Comparison of ENCODE assay signal across 28 cellular contexts in genomic region chr1:200505257-200505656, GRCh38.
"Had no signal": no experiment of that assay in that cellular context is flagged by ENCODE, and none has a peak within 500 bp of the region (broad histone marks: within the 10 kb centered on the region; RNA-seq: fewer than 3 reads in every experiment).

No MANE protein-coding gene starts in this region.

- H3K27ac Mint-ChIP-seq: natural killer cell treated with Interleukin-12 subunit alpha and Interleukin-12 subunit beta and Interleukin-15 and Interleukin-18, amount 100 ng/mL, for 72 hours; neural progenitor cell; progenitor cell of endocrine pancreas; stimulated activated effector memory CD8-positive, alpha-beta T cell treated with anti-CD3 and anti-CD28 coated beads, Interleukin-12 subunit alpha, Interleukin-12 subunit beta, amount 100 ng/mL, for 72 hours; stimulated activated naive B cell treated with anti-CD40 and anti-IgM and Interleukin-4, amounts not matched to agents 10 μg/mL and 1 μg/mL and 100 μg/mL, for 72 hours had no signal

- H3K79me2 ChIP-seq: parathyroid adenoma had no signal

- H3K36me3 ChIP-seq: neural progenitor cell, ovary, right lobe of liver, sigmoid colon, stomach, thoracic aorta, thyroid gland, tibial nerve, upper lobe of left lung, vagina had no signal

- H3K36me3 Mint-ChIP-seq: naive thymus-derived CD8-positive, alpha-beta T cell; natural killer cell treated with Interleukin-12 subunit alpha and Interleukin-12 subunit beta and Interleukin-15 and Interleukin-18, amount 100 ng/mL, for 72 hours; neural progenitor cell; stimulated activated effector memory CD8-positive, alpha-beta T cell treated with anti-CD3 and anti-CD28 coated beads, Interleukin-12 subunit alpha, Interleukin-12 subunit beta, amount 100 ng/mL, for 72 hours; stimulated activated naive B cell treated with anti-CD40 and anti-IgM and Interleukin-4, amounts not matched to agents 10 μg/mL and 1 μg/mL and 100 μg/mL, for 72 hours had no signal

- H3K4me2 ChIP-seq: neural progenitor cell had no signal

- H3K4me3 ChIP-seq: neural progenitor cell, ovary, psoas muscle, right lobe of liver, sigmoid colon, stomach, thoracic aorta, thyroid gland, tibial nerve, upper lobe of left lung, vagina had no signal

- H3K27ac ChIP-seq: neural progenitor cell, ovary, parathyroid adenoma, psoas muscle, right lobe of liver, sigmoid colon, stomach, thoracic aorta, thyroid gland, tibial nerve, upper lobe of left lung, vagina had no signal

- H3K9me3 ChIP-seq: ovary, psoas muscle, right lobe of liver, sigmoid colon, stomach, thoracic aorta, thyroid gland, tibial nerve, upper lobe of left lung, vagina had no signal

- H3K9ac ChIP-seq: neural progenitor cell, parathyroid adenoma had no signal

- FAIRE-seq: small intestine, urothelium cell line had no signal

- H3K4me1 ChIP-seq: neural progenitor cell, parathyroid adenoma, psoas muscle, right lobe of liver, stomach, thyroid gland, tibial nerve, vagina had no signal

- H3K4me3 Mint-ChIP-seq: naive thymus-derived CD8-positive, alpha-beta T cell; natural killer cell treated with Interleukin-12 subunit alpha and Interleukin-12 subunit beta and Interleukin-15 and Interleukin-18, amount 100 ng/mL, for 72 hours; neural progenitor cell; stimulated activated effector memory CD8-positive, alpha-beta T cell treated with anti-CD3 and anti-CD28 coated beads, Interleukin-12 subunit alpha, Interleukin-12 subunit beta, amount 100 ng/mL, for 72 hours; stimulated activated naive B cell treated with anti-CD40 and anti-IgM and Interleukin-4, amounts not matched to agents 10 μg/mL and 1 μg/mL and 100 μg/mL, for 72 hours had no signal

- DNase-seq: naive thymus-derived CD8-positive, alpha-beta T cell; occipital lobe; ovary; posterior cingulate gyrus; psoas muscle; right cardiac atrium; right lobe of liver; sigmoid colon; small intestine; stimulated activated CD4-positive, alpha-beta T cell treated with anti-CD3 and anti-CD28 coated beads, Interleukin-15, amount 100 ng/mL, for 24 hours; stimulated activated CD4-positive, alpha-beta T cell treated with anti-CD3 and anti-CD28 coated beads, Interleukin-2, amount 100 ng/mL, for 24 hours; stimulated activated CD4-positive, alpha-beta T cell treated with anti-CD3 and anti-CD28 coated beads, Interleukin-2, amount 100 ng/mL, for 48 hours; stimulated activated CD4-positive, alpha-beta T cell treated with anti-CD3 and anti-CD28 coated beads, Interleukin-4, amount 100 ng/mL, for 24 hours; stimulated activated naive B cell treated with anti-CD40 and anti-IgM and Interleukin-4, amounts not matched to agents 10 μg/mL and 1 μg/mL and 100 μg/mL, for 72 hours; stimulated activated naive CD4-positive, alpha-beta T cell treated with Interleukin-2 at 50 U/mL for 16 hours; stomach; thyroid gland; trophoblast cell; upper lobe of left lung had no signal

- H3K27me3 ChIP-seq: neural progenitor cell, ovary, right lobe of liver, sigmoid colon, thyroid gland, upper lobe of left lung, vagina had no signal

- H2AFZ ChIP-seq: neural progenitor cell, parathyroid adenoma had no signal

- H3K9me3 Mint-ChIP-seq: naive thymus-derived CD8-positive, alpha-beta T cell; natural killer cell treated with Interleukin-12 subunit alpha and Interleukin-12 subunit beta and Interleukin-15 and Interleukin-18, amount 100 ng/mL, for 72 hours; stimulated activated effector memory CD8-positive, alpha-beta T cell treated with anti-CD3 and anti-CD28 coated beads, Interleukin-12 subunit alpha, Interleukin-12 subunit beta, amount 100 ng/mL, for 72 hours; stimulated activated naive B cell treated with anti-CD40 and anti-IgM and Interleukin-4, amounts not matched to agents 10 μg/mL and 1 μg/mL and 100 μg/mL, for 72 hours had no signal

- H3K4me1 Mint-ChIP-seq: stimulated activated effector memory CD8-positive, alpha-beta T cell treated with anti-CD3 and anti-CD28 coated beads, Interleukin-12 subunit alpha, Interleukin-12 subunit beta, amount 100 ng/mL, for 72 hours had no signal

- ATAC-seq: naive thymus-derived CD8-positive, alpha-beta T cell; natural killer cell treated with Interleukin-12 subunit alpha and Interleukin-12 subunit beta and Interleukin-15 and Interleukin-18, amount 100 ng/mL, for 72 hours; psoas muscle; right cardiac atrium; right lobe of liver; stimulated activated effector memory CD8-positive, alpha-beta T cell treated with anti-CD3 and anti-CD28 coated beads, Interleukin-12 subunit alpha, Interleukin-12 subunit beta, amount 100 ng/mL, for 72 hours; stimulated activated naive B cell treated with anti-CD40 and anti-IgM and Interleukin-4, amounts not matched to agents 10 μg/mL and 1 μg/mL and 100 μg/mL, for 72 hours had no signal
